8 cellular contexts compared by ENCODE assay signal in the genomic region with DNA sequence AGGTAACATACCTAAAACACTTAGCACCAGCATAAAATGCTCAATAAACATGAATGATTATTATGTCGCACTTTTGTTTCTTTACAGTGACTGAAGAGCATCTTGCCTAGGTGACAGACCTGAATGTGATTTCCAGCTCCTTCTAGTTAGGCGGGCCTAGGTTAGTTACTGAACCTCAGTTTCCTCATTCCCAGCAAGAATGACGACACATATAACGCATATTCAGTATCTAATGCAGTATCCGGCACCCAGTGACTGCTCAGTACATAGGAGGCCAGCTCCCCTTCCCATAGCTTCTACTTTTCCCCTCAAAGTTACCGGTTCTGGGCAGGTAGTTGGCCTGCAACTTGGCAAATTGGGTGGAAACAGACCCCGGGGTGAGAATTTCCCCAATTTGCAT. TPM values are rescaled to one million over a fixed set of nuclear protein-coding genes. Genes with fewer than 3 reads are reported as not detected.
DNase-seq lines count a peak whose midpoint lies in the region; ATAC-seq and TF ChIP-seq lines count a peak whose summit lies in the region.

No MANE protein-coding gene starts in this region.

- peak overlapping the region; percentile 86 for H3K27ac Mint-ChIP-seq in activated CD8-positive, alpha-beta T cell treated with anti-CD3 and anti-CD28 coated beads for 36 hours
- H3K27ac Mint-ChIP-seq in immature natural killer cell = peak overlapping the region in 4 of 6 donors; percentile 80 to 93 (median 88)

- peaks cover 33% of the 10 kb centered on the region for H3K79me2 ChIP-seq in ACC112 (ENCODE audit: control insufficient read depth, insufficient read depth, low read length, unreplicated experiment)

- H3K4me3 ChIP-seq in ACC112 (ENCODE audit: low read depth, low read length) = peak overlapping the region; percentile 92
- peak overlapping the region; percentile 91 for H3K4me3 ChIP-seq in HAP-1

- intact Hi-C loops in activated CD8-positive, alpha-beta T cell treated with anti-CD3 and anti-CD28 coated beads for 36 hours (cut with micrococcal nuclease) = no loop called here

- H3K4me1 Mint-ChIP-seq in activated CD8-positive, alpha-beta T cell treated with anti-CD3 and anti-CD28 coated beads for 36 hours (ENCODE audit: low read depth) = peaks cover 19% of the 10 kb centered on the region
- H3K4me1 Mint-ChIP-seq in immature natural killer cell = peaks cover 30% of the 10 kb centered on the region in 2 donors

- in situ Hi-C loops in HAP-1 (cut with MboI; ENCODE audit: low sequenced_read_pairs) = no loop called here

- H3K27ac ChIP-seq in ACC112 (ENCODE audit: low read depth, low read length) = no peak overlapping the region

- no peak for ATAC-seq in activated CD8-positive, alpha-beta T cell treated with anti-CD3 and anti-CD28 coated beads for 36 hours
- no peak for ATAC-seq in GM18505 (IDR thresholded peaks at IDR 0.05; ENCODE audit: unreplicated experiment)
- ATAC-seq in GM21717 (IDR thresholded peaks at IDR 0.05; ENCODE audit: unreplicated experiment) = no peak
- ATAC-seq in HG03571 (IDR thresholded peaks at IDR 0.05; ENCODE audit: unreplicated experiment) = no peak

- H2AFZ ChIP-seq in ACC112 (ENCODE audit: low read length, unreplicated experiment) = peak overlapping the region; percentile 61

- H3K4me3 Mint-ChIP-seq in activated CD8-positive, alpha-beta T cell treated with anti-CD3 and anti-CD28 coated beads for 36 hours = peak overlapping the region; percentile 98
- H3K4me3 Mint-ChIP-seq in immature natural killer cell = peak overlapping the region; percentile 87 to 96 (median 95)

- DNase-seq in HAP-1 (ENCODE audit: low spot score in 2 of 2) = no peak
- no peak for DNase-seq in activated CD8-positive, alpha-beta T cell treated with anti-CD3 and anti-CD28 coated beads for 36 hours
- DNase-seq in immature natural killer cell = no peak
- no peak for DNase-seq in activated CD8-positive, alpha-beta memory T cell treated with anti-CD3 and anti-CD28 coated beads, Interleukin-2, amount 50 U/mL, for 4 hours

- no peaks in the 10 kb centered on the region for H3K9me3 ChIP-seq in HAP-1

- POLR2A ChIA-PET in activated CD8-positive, alpha-beta T cell treated with anti-CD3 and anti-CD28 coated beads for 36 hours (lab: Charles Lee) = interaction anchor here (0.8 to 1.0 kb wide), 2 partner anchors 14 to 16 kb away, joined by 4 read pairs; no protein-coding TSS in a partner anchor

- no peaks in the 10 kb centered on the region for H3K9me3 Mint-ChIP-seq in activated CD8-positive, alpha-beta T cell treated with anti-CD3 and anti-CD28 coated beads for 36 hours
- no peaks in the 10 kb centered on the region for H3K9me3 Mint-ChIP-seq in immature natural killer cell

- no peak for TF ChIP-seq POLR2A in GM18505 (IDR thresholded peaks at IDR 0.05; ENCODE audit: borderline replicate concordance, extremely low read depth, insufficient read depth, insufficient read length)

- H3K4me1 ChIP-seq in ACC112 (ENCODE audit: control insufficient read depth, insufficient read depth, low read length, unreplicated experiment) (peaks cover 13% of the 10 kb centered on the region), HAP-1 (peaks cover 22% of the 10 kb centered on the region)

- H3K27me3 Mint-ChIP-seq in activated CD8-positive, alpha-beta T cell treated with anti-CD3 and anti-CD28 coated beads for 36 hours = no peaks in the 10 kb centered on the region
- H3K27me3 Mint-ChIP-seq in immature natural killer cell (ENCODE audit: low read depth in 3 of 3) = peaks cover 2 to 8% (median 5%) of the 10 kb centered on the region in 3 donors

- CTCF ChIA-PET in activated CD8-positive, alpha-beta T cell treated with anti-CD3 and anti-CD28 coated beads for 36 hours (lab: Charles Lee) = interaction anchor here (0.6 to 0.7 kb wide), 2 partner anchors 139 to 141 kb away, joined by 3 read pairs; a partner anchor contains a TSS

- H3K36me3 ChIP-seq in ACC112 (ENCODE audit: insufficient read depth, low read length) (peaks cover 7% of the 10 kb centered on the region), HAP-1 (replicated peaks) (no peaks in the 10 kb centered on the region)

- H3K27me3 ChIP-seq in ACC112 (ENCODE audit: insufficient read depth, low read length) = no peaks in the 10 kb centered on the region
- no peaks in the 10 kb centered on the region for H3K27me3 ChIP-seq in HAP-1 (ENCODE audit: low read depth)

- peaks cover 12% of the 10 kb centered on the region for H3K36me3 Mint-ChIP-seq in activated CD8-positive, alpha-beta T cell treated with anti-CD3 and anti-CD28 coated beads for 36 hours (ENCODE audit: low read depth)
- H3K36me3 Mint-ChIP-seq in immature natural killer cell = no peaks in the 10 kb centered on the region

- TF ChIP-seq CTCF in activated CD8-positive, alpha-beta T cell treated with anti-CD3 and anti-CD28 coated beads for 36 hours (IDR thresholded peaks at IDR 0.05) = no peak

RNA-seq across cellular contexts. Expression of a gene that starts 0.8 kb away (rescaled TPM):
- total RNA-seq in activated CD8-positive, alpha-beta T cell treated with anti-CD3 and anti-CD28 coated beads for 36 hours = 10 to 100 TPM in 1 of 2 experiments, 1 to 10 TPM in 1; 8.8 to 10.3 TPM
- under 1 TPM in 2 of 3 donors, not detected in 1; 0.31 to 0.37 TPM for polyA plus RNA-seq in immature natural killer cell

RNA-seq across cellular contexts. Expression of a gene that starts 17.0 kb away (rescaled TPM):
- total RNA-seq in activated CD8-positive, alpha-beta T cell treated with anti-CD3 and anti-CD28 coated beads for 36 hours = 1 to 10 TPM; 6.8 to 8.0 TPM
- polyA plus RNA-seq in immature natural killer cell = under 1 TPM in 2 of 3 donors, not detected in 1; 0.32 to 0.35 TPM

RNA-seq across cellular contexts. Expression of a gene that starts 38.7 kb away (rescaled TPM):
- total RNA-seq in activated CD8-positive, alpha-beta T cell treated with anti-CD3 and anti-CD28 coated beads for 36 hours = 10 to 100 TPM; 25.6 to 27.4 TPM
- 10 to 100 TPM; 36.0 to 66.5 (median 43.5) TPM for polyA plus RNA-seq in immature natural killer cell

RNA-seq across cellular contexts. Expression of a gene that starts 47.7 kb away (rescaled TPM):
- total RNA-seq in activated CD8-positive, alpha-beta T cell treated with anti-CD3 and anti-CD28 coated beads for 36 hours = 100 to 1,000 TPM; 487 to 493 TPM
- polyA plus RNA-seq in immature natural killer cell = 100 to 1,000 TPM; 135 to 156 (median 138) TPM

RNA-seq across cellular contexts. Expression of a gene that starts 58.5 kb away (rescaled TPM):
- total RNA-seq in activated CD8-positive, alpha-beta T cell treated with anti-CD3 and anti-CD28 coated beads for 36 hours = 10 to 100 TPM; 15.3 to 17.7 TPM
- 1 to 10 TPM in 1 of 3 donors, under 1 TPM in 2; 0.79 to 1.6 (median 0.90) TPM for polyA plus RNA-seq in immature natural killer cell
